In genomic region chr12:51395283-51396230, GRCh38 we compare ENCODE assay signal across 1 cellular context.
TF ChIP-seq lines count a peak whose summit lies in the region.

No MANE protein-coding gene starts in this region.

TF ChIP-seq in K562, 482 proteins besides CTCF, POLR2A, EP300 and RAD21 (continued from another document):
- no peak for TF ChIP-seq ZBTB9 (CRISPR knock-in tag; IDR thresholded peaks at IDR 0.05)
- no peak for TF ChIP-seq TOE1 (IDR thresholded peaks at IDR 0.05; ENCODE audit: borderline replicate concordance)
- 0 out of 2 replicates have a peak, but pooled peaks have one; percentile 40 for TF ChIP-seq TOE1 (CRISPR knock-in tag; IDR thresholded peaks at IDR 0.05; ENCODE audit: borderline replicate concordance, low read depth)
- TF ChIP-seq ZNF766 (CRISPR knock-in tag; conservative IDR thresholded peaks at IDR 0.05) = peak; percentile 49; the same call in 1 of the 2 replicates
- TF ChIP-seq HES1 (IDR thresholded peaks at IDR 0.05; ENCODE audit: low read depth) = peak; percentile 89
- peak; percentile 87 for TF ChIP-seq HEY1 (CRISPR knock-in tag; IDR thresholded peaks at IDR 0.05; ENCODE audit: borderline replicate concordance)
- peak; percentile 78 for TF ChIP-seq SMARCB1 (IDR thresholded peaks at IDR 0.05; ENCODE audit: insufficient read length, low read depth)
- TF ChIP-seq MTA1 (IDR thresholded peaks at IDR 0.05; ENCODE audit: borderline replicate concordance) = peak; percentile 86
- TF ChIP-seq ZNF445 (CRISPR knock-in tag; IDR thresholded peaks at IDR 0.05; ENCODE audit: low read depth) = no peak
- peak; percentile 94 for TF ChIP-seq DPF2 (IDR thresholded peaks at IDR 0.05)
- TF ChIP-seq ZNF444 (CRISPR knock-in tag; IDR thresholded peaks at IDR 0.05) = no peak
- TF ChIP-seq HMBOX1 (IDR thresholded peaks at IDR 0.05) = peak; percentile 73; the same call in 1 of the 2 replicates
- no peak for TF ChIP-seq NR2C2 (CRISPR knock-in tag; IDR thresholded peaks at IDR 0.05)
- peak; percentile 58; the same call in 1 of the 2 replicates for TF ChIP-seq NR2C2 (tag; IDR thresholded peaks at IDR 0.05)
- TF ChIP-seq HNRNPH1 (optimal IDR thresholded peaks at IDR 0.05; ENCODE audit: low read depth, low read length) = no peak
- TF ChIP-seq TFAP4 (CRISPR knock-in tag; IDR thresholded peaks at IDR 0.05; ENCODE audit: borderline replicate concordance) = peak; percentile 71; the same call in 1 of the 2 replicates
- TF ChIP-seq ZNF699 (CRISPR knock-in tag; IDR thresholded peaks at IDR 0.05; ENCODE audit: insufficient replicate concordance) = no peak
- no peak for TF ChIP-seq STAG1 (CRISPR knock-in tag; IDR thresholded peaks at IDR 0.05; ENCODE audit: borderline replicate concordance)
- TF ChIP-seq HDAC2 (IDR thresholded peaks at IDR 0.05) = peak; percentile 80
- TF ChIP-seq ZNF644 (tag; IDR thresholded peaks at IDR 0.05; ENCODE audit: low read depth) = 0 out of 2 replicates have a peak, but pooled peaks have one; percentile 79
- TF ChIP-seq NBN (IDR thresholded peaks at IDR 0.05; ENCODE audit: low read depth) = peak; percentile 61; the same call in 1 of the 2 replicates
- no peak for TF ChIP-seq TCF7L2 (IDR thresholded peaks at IDR 0.05; ENCODE audit: low read depth, low read length)
- peak in 1 of 2 experiments; percentile 51; a peak in 1 of 4 replicates for TF ChIP-seq ARNT (IDR thresholded peaks at IDR 0.05)
- TF ChIP-seq KAT7 (CRISPR knock-in tag; IDR thresholded peaks at IDR 0.05; ENCODE audit: borderline replicate concordance) = no peak
- TF ChIP-seq ZFP30 (CRISPR knock-in tag; IDR thresholded peaks at IDR 0.05; ENCODE audit: borderline replicate concordance) = no peak
- TF ChIP-seq ZNF24 (IDR thresholded peaks at IDR 0.05) = no peak
- peak; percentile 92 for TF ChIP-seq RBM25 (IDR thresholded peaks at IDR 0.05; ENCODE audit: low read depth, low read length, severe bottlenecking)
- TF ChIP-seq MLLT1 (IDR thresholded peaks at IDR 0.05) = no peak
- TF ChIP-seq JUND (IDR thresholded peaks at IDR 0.05; ENCODE audit: borderline replicate concordance, low read depth, low read length) = peak; percentile 59; the same call in 1 of the 2 replicates
- peak; percentile 48; the same call in 2 of the 3 replicates for TF ChIP-seq JUND (tag; IDR thresholded peaks at IDR 0.05; ENCODE audit: borderline replicate concordance, low read depth, low read length)
- peak; percentile 73 for TF ChIP-seq HMGN3 (IDR thresholded peaks at IDR 0.05; ENCODE audit: borderline replicate concordance, extremely low read depth, insufficient read length, low read depth, low read length)
- no peak for TF ChIP-seq HMGXB4 (CRISPR knock-in tag; IDR thresholded peaks at IDR 0.05)
- TF ChIP-seq KHSRP (IDR thresholded peaks at IDR 0.05) = peak; percentile 19; the same call in 1 of the 2 replicates
- no peak for TF ChIP-seq RFX1 (IDR thresholded peaks at IDR 0.05)
- peak in 1 of 2 experiments; percentile 70; a peak in 2 of 4 replicates for TF ChIP-seq RCOR1 (IDR thresholded peaks at IDR 0.05; ENCODE audit: borderline replicate concordance in 1 of 2, low read depth in 2 of 2, low read length in 2 of 2)
- peak; percentile 20; the same call in 1 of the 2 replicates for TF ChIP-seq CHAMP1 (IDR thresholded peaks at IDR 0.05)
- TF ChIP-seq MTA3 (IDR thresholded peaks at IDR 0.05; ENCODE audit: borderline replicate concordance) = peak; percentile 87
- TF ChIP-seq CBFB (CRISPR knock-in tag; IDR thresholded peaks at IDR 0.05) = no peak
- TF ChIP-seq NFIC (IDR thresholded peaks at IDR 0.05) = peak; percentile 69
- TF ChIP-seq STAT5B (CRISPR knock-in tag; IDR thresholded peaks at IDR 0.05) = no peak
- 0 out of 2 replicates have a peak, but pooled peaks have one; percentile 45 for TF ChIP-seq PHB2 (IDR thresholded peaks at IDR 0.05; ENCODE audit: low read depth)
- no peak for TF ChIP-seq CHD1 (IDR thresholded peaks at IDR 0.05; ENCODE audit: low read length)
- peak; percentile 86 for TF ChIP-seq CCNT2 (IDR thresholded peaks at IDR 0.05; ENCODE audit: borderline replicate concordance, extremely low read depth, insufficient read length, low read depth, low read length)
- 0 out of 4 replicates have a peak, but pooled peaks of 1 of the 2 experiments have one; percentile 20 for TF ChIP-seq UBTF (IDR thresholded peaks at IDR 0.05; ENCODE audit: borderline replicate concordance in 1 of 2, low read depth in 2 of 2, low read length in 2 of 2)
- TF ChIP-seq ZNF197 (CRISPR knock-in tag; IDR thresholded peaks at IDR 0.05; ENCODE audit: low read depth) = 0 out of 2 replicates have a peak, but pooled peaks have one; percentile 62
- TF ChIP-seq ZNF232 (CRISPR knock-in tag; IDR thresholded peaks at IDR 0.05) = no peak
- peak; percentile 37; the same call in 1 of the 2 replicates for TF ChIP-seq CXXC5 (CRISPR knock-in tag; IDR thresholded peaks at IDR 0.05)
- TF ChIP-seq ZFP36 (IDR thresholded peaks at IDR 0.05; ENCODE audit: low read depth, low read length, partially characterized antibody) = peak; percentile 2
- no peak for TF ChIP-seq ELK3 (CRISPR knock-in tag; IDR thresholded peaks at IDR 0.05)
- 0 out of 4 replicates have a peak, but pooled peaks of 1 of the 2 experiments have one; percentile 21 for TF ChIP-seq ZNF639 (CRISPR knock-in tag; conservative IDR thresholded peaks at IDR 0.05 in 1 of 2, IDR thresholded peaks at IDR 0.05 in 1 of 2)
- peak; percentile 92 for TF ChIP-seq DACH1 (IDR thresholded peaks at IDR 0.05; ENCODE audit: partially characterized antibody)
